11 cellular contexts compared by ENCODE assay signal in the genomic region with DNA sequence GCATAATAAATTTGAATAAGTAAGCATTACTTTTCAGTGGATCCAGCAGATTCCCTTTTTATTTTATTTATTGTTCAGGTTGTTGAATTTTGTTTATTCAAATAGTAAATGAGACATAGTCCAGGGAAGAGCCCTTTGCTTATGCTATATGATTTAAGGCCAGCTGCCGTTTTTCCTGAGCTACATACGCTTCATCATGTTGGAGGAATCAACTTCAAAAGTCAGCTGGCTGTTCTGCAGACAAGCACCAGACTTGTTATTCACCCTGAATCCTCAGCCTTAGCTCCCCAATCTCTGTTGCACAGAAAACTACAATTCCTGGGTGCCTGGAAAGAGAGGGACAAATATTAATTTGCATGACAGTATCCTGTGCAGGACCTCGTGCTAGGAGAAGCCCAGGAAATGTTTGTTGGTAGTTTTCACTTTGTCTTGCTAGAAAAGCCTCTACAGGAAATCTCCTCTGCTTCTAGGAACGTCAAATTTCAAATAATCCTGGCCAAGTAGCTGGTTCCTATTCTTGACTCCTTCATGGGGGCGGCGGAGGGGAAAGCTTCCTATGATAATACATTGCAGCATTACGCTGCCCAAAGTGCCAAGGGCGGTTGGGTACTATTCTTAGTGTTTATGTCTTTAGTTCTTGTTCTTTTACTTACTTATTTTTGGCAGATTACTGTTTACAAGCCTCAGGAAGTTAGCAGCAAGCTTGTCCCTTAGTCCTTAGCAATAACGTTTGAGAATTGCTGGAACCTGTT.
DNase-seq lines count a peak whose midpoint lies in the region; TF ChIP-seq lines count a peak whose summit lies in the region.
"Had no signal": no experiment of that assay in that cellular context is flagged by ENCODE, and none has a peak within 500 bp of the region (broad histone marks: within the 10 kb centered on the region; RNA-seq: fewer than 3 reads in every experiment).

No MANE protein-coding gene starts in this region.

- no peak overlapping the region for H3K4me2 ChIP-seq in neural progenitor cell

- DNase-seq in activated CD4-positive, alpha-beta T cell treated with anti-CD3 and anti-CD28 coated beads, Interleukin-2, amount 10 ng/mL, durations not matched to agents 7 days and 5 days, result no peak
- DNase-seq in activated CD4-positive, alpha-beta T cell treated with anti-CD3 and anti-CD28 coated beads for 48 hours, result no peak
- DNase-seq in NCI-H69 (lab: John Stamatoyannopoulos, UW), result peak; percentile 79
- DNase-seq in choroid plexus epithelial cell (ENCODE audit: low read depth), result peak; percentile 24
- no peak for DNase-seq in neural progenitor cell (ENCODE audit: low spot score)
- DNase-seq in ascending aorta (ENCODE audit: low spot score in 2 of 2), result no peak
- no peak for DNase-seq in adrenal gland
- no peak for DNase-seq in NCI-H446 (lab: John Stamatoyannopoulos, UW)
- DNase-seq: erythroblast; NCI-H2029 treated with DMSO at 0.1 percent for 48 hours; stimulated activated CD4-positive, alpha-beta T cell treated with anti-CD3 and anti-CD28 coated beads, Interleukin-1b, Interleukin-23, amount 100 ng/mL, for 48 hours had no signal

- H3K79me2 ChIP-seq in neural progenitor cell (ENCODE audit: low read depth), result no peaks in the 10 kb centered on the region

- intact Hi-C loops in ascending aorta (cut with DNase I) (no loop called here), adrenal gland (cut with DNase I) (no loop called here)

- H3K4me1 ChIP-seq in neural progenitor cell, result peaks cover 9% of the 10 kb centered on the region
- peaks cover 0 to 3% of the 10 kb centered on the region in 2 donors for H3K4me1 ChIP-seq in ascending aorta
- peaks cover 7 to 31% of the 10 kb centered on the region in 2 donors for H3K4me1 ChIP-seq in adrenal gland (replicated peaks in 1 of 2)

- CTCF ChIA-PET in activated CD4-positive, alpha-beta T cell treated with anti-CD3 and anti-CD28 coated beads, Interleukin-2, amount 10 ng/mL, durations not matched to agents 7 days and 5 days (lab: Charles Lee), result interaction anchor here (0.7 to 3.0 kb wide), 6 partner anchors 11 to 148 kb away, joined by 3 to 9 read pairs (median 3); no protein-coding TSS in a partner anchor

- peak overlapping the region; percentile 39 for H3K4me3 Mint-ChIP-seq in activated CD4-positive, alpha-beta T cell treated with anti-CD3 and anti-CD28 coated beads, Interleukin-2, amount 10 ng/mL, durations not matched to agents 7 days and 5 days
- H3K4me3 Mint-ChIP-seq in neural progenitor cell, result no peak overlapping the region

- TF ChIP-seq CTCF in choroid plexus epithelial cell (conservative IDR thresholded peaks at IDR 0.05; ENCODE audit: low read depth, low read length) (no peak), neural progenitor cell (IDR thresholded peaks at IDR 0.05) (no peak), ascending aorta (IDR thresholded peaks at IDR 0.05) (no peak), adrenal gland (IDR thresholded peaks at IDR 0.05) (no peak)

- no peak overlapping the region for H3K9ac ChIP-seq in neural progenitor cell

- peak overlapping the region; percentile 64 for H2AFZ ChIP-seq in neural progenitor cell (replicated peaks)

- H3K36me3 ChIP-seq in neural progenitor cell (no peaks in the 10 kb centered on the region), ascending aorta (no peaks in the 10 kb centered on the region), adrenal gland (replicated peaks in 1 of 2) (no peaks in the 10 kb centered on the region)

- no peak overlapping the region for H3K4me3 ChIP-seq in choroid plexus epithelial cell (ENCODE audit: low read depth, low read length)
- no peak overlapping the region for H3K4me3 ChIP-seq in neural progenitor cell
- peak overlapping the region in 1 of 2 donors; percentile 5 for H3K4me3 ChIP-seq in ascending aorta
- no peak overlapping the region for H3K4me3 ChIP-seq in adrenal gland

- no peaks in the 10 kb centered on the region for H3K27me3 Mint-ChIP-seq in activated CD4-positive, alpha-beta T cell treated with anti-CD3 and anti-CD28 coated beads, Interleukin-2, amount 10 ng/mL, durations not matched to agents 7 days and 5 days
- peaks cover 2% of the 10 kb centered on the region for H3K27me3 Mint-ChIP-seq in neural progenitor cell (ENCODE audit: insufficient read depth, low read depth)

- 48 to 66% (median 59%) methylated on average over 9 of the region's 9 CpGs for WGBS in adrenal gland, 4 donors

- H3K27ac ChIP-seq in neural progenitor cell (no peak overlapping the region), ascending aorta (no peak overlapping the region), adrenal gland (no peak overlapping the region)

- POLR2A ChIA-PET in activated CD4-positive, alpha-beta T cell treated with anti-CD3 and anti-CD28 coated beads, Interleukin-2, amount 10 ng/mL, durations not matched to agents 7 days and 5 days (lab: Charles Lee), result no interaction called here

- no peaks in the 10 kb centered on the region for H3F3A ChIP-seq in neural progenitor cell (ENCODE audit: low read depth)

- H3K9me3 ChIP-seq in neural progenitor cell (ENCODE audit: low read depth) (no peaks in the 10 kb centered on the region), ascending aorta (no peaks in the 10 kb centered on the region), adrenal gland (replicated peaks in 1 of 3) (no peaks in the 10 kb centered on the region)

- no peaks in the 10 kb centered on the region for H3K27me3 ChIP-seq in neural progenitor cell
- no peaks in the 10 kb centered on the region for H3K27me3 ChIP-seq in ascending aorta
- H3K27me3 ChIP-seq in adrenal gland, result no peaks in the 10 kb centered on the region

- peaks cover 44% of the 10 kb centered on the region for H3K36me3 Mint-ChIP-seq in activated CD4-positive, alpha-beta T cell treated with anti-CD3 and anti-CD28 coated beads, Interleukin-2, amount 10 ng/mL, durations not matched to agents 7 days and 5 days (ENCODE audit: low read depth)
- H3K36me3 Mint-ChIP-seq in neural progenitor cell, result peaks cover 1% of the 10 kb centered on the region

- no peaks in the 10 kb centered on the region for H4K20me1 ChIP-seq in neural progenitor cell (ENCODE audit: low read depth)

- peak overlapping the region; percentile 86 for H3K27ac Mint-ChIP-seq in activated CD4-positive, alpha-beta T cell treated with anti-CD3 and anti-CD28 coated beads, Interleukin-2, amount 10 ng/mL, durations not matched to agents 7 days and 5 days
- peak overlapping the region; percentile 16 for H3K27ac Mint-ChIP-seq in neural progenitor cell

- peaks cover 93% of the 10 kb centered on the region for H3K4me1 Mint-ChIP-seq in activated CD4-positive, alpha-beta T cell treated with anti-CD3 and anti-CD28 coated beads, Interleukin-2, amount 10 ng/mL, durations not matched to agents 7 days and 5 days
- peaks cover 30% of the 10 kb centered on the region for H3K4me1 Mint-ChIP-seq in neural progenitor cell

- TF ChIP-seq POLR2A in adrenal gland (IDR thresholded peaks at IDR 0.05), result no peak

- H3K9me3 Mint-ChIP-seq in activated CD4-positive, alpha-beta T cell treated with anti-CD3 and anti-CD28 coated beads, Interleukin-2, amount 10 ng/mL, durations not matched to agents 7 days and 5 days, result peaks cover 13% of the 10 kb centered on the region
- no peaks in the 10 kb centered on the region for H3K9me3 Mint-ChIP-seq in neural progenitor cell

Comparison
In these comparisons a context has a peak if more than half of its experiments do, and no peak if none do; other contexts are left out.
1. DNase-seq: peak in NCI-H69 (single experiment) and choroid plexus epithelial cell (single experiment); none in activated CD4-positive, alpha-beta T cell treated with anti-CD3 and anti-CD28 coated beads, Interleukin-2, amount 10 ng/mL, durations not matched to agents 7 days and 5 days (single experiment), activated CD4-positive, alpha-beta T cell treated with anti-CD3 and anti-CD28 coated beads for 48 hours (single experiment), neural progenitor cell (single experiment), ascending aorta (0 of 2), adrenal gland (0 of 7) and NCI-H446 (0 of 2).